In genomic region chr18:57640236-57640635, GRCh38 we compare ENCODE assay signal across 8 cellular contexts.
"Had no signal": no experiment of that assay in that cellular context is flagged by ENCODE, and none has a peak within 500 bp of the region (broad histone marks: within the 10 kb centered on the region; RNA-seq: fewer than 3 reads in every experiment).

No MANE protein-coding gene starts in this region.

- ATAC-seq: gastroesophageal sphincter, heart right ventricle, left cardiac atrium, lower lobe of right lung had no signal

- DNase-seq: activated gamma-delta T cell treated with Interleukin-2 at 50 U/mL for 16 hours; heart right ventricle; left cardiac atrium; lower lobe of right lung; stimulated activated naive CD4-positive, alpha-beta T cell treated with Interleukin-2 at 50 U/mL for 16 hours; testis; upper lobe of left lung had no signal
